In genomic region chr3:43217206-43217605, GRCh38 we compare ENCODE assay signal across 22 cellular contexts.
DNase-seq lines count a peak whose midpoint lies in the region; ATAC-seq and TF ChIP-seq lines count a peak whose summit lies in the region.
"Had no signal": no experiment of that assay in that cellular context is flagged by ENCODE, and none has a peak within 500 bp of the region (broad histone marks: within the 10 kb centered on the region; RNA-seq: fewer than 3 reads in every experiment).

No MANE protein-coding gene starts in this region.

- H3K4me1 Mint-ChIP-seq in activated CD8-positive, alpha-beta T cell treated with anti-CD3 and anti-CD28 coated beads for 36 hours (ENCODE audit: low read depth): peaks cover 46% of the 10 kb centered on the region
- peaks cover 24% of the 10 kb centered on the region for H3K4me1 Mint-ChIP-seq in activated CD8-positive, alpha-beta T cell treated with anti-CD3 and anti-CD28 coated beads, Interleukin-2, amount 10 ng/mL, durations not matched to agents 7 days and 5 days (ENCODE audit: low read depth)
- H3K4me1 Mint-ChIP-seq in CD4-positive, CD25-positive, alpha-beta regulatory T cell: peaks cover 5 to 53% (median 23%) of the 10 kb centered on the region in 4 donors
- H3K4me1 Mint-ChIP-seq in activated naive CD8-positive, alpha-beta T cell treated with anti-CD3 and anti-CD28 coated beads, Interleukin-2, amount 50 U/mL, for 24 hours: peaks cover 44% of the 10 kb centered on the region

- H4K20me1 ChIP-seq in IMR-90 (ENCODE audit: insufficient read depth, low read length): no peaks in the 10 kb centered on the region

- no peak overlapping the region for H4K5ac ChIP-seq in IMR-90 (ENCODE audit: low read depth, low read length)

- intact Hi-C loops in activated CD8-positive, alpha-beta T cell treated with anti-CD3 and anti-CD28 coated beads for 36 hours (cut with micrococcal nuclease): loop anchor here (5.0 kb wide), 1 partner anchor 160 kb away; no protein-coding TSS in a partner anchor
- intact Hi-C loops in IMR-90 (cut with micrococcal nuclease): no loop called here

- H4K91ac ChIP-seq in IMR-90 (ENCODE audit: insufficient read depth, low read depth, low read length): no peak overlapping the region

- H2AFZ ChIP-seq in IMR-90 (replicated peaks; ENCODE audit: low read length, poor library complexity): peak overlapping the region; percentile 26
- H2AFZ ChIP-seq: GM23248 had no signal

- no peak for TF ChIP-seq RAD21 in IMR-90 (IDR thresholded peaks at IDR 0.05; ENCODE audit: low read length)

- no peaks in the 10 kb centered on the region for H3K79me1 ChIP-seq in IMR-90 (ENCODE audit: low read depth in 1 of 2, low read length in 2 of 2)

- no peak overlapping the region for H3K23ac ChIP-seq in IMR-90 (ENCODE audit: low read depth, low read length)

- no peak overlapping the region for H3K27ac ChIP-seq in CD4-positive, CD25-positive, alpha-beta regulatory T cell (ENCODE audit: insufficient read depth, low read length, poor library complexity, severe bottlenecking)
- H3K27ac ChIP-seq in IMR-90 (ENCODE audit: insufficient read depth, low read length): no peak overlapping the region
- H3K27ac ChIP-seq: GM23248, SJSA1 had no signal

- no TSS peak for BruUV-seq in IMR-90 (replicated peaks; lab: Mats Ljungman, UMichigan)

- H2AK5ac ChIP-seq in IMR-90 (ENCODE audit: low read depth, low read length): peak overlapping the region; percentile 69; the same call in 1 of the 2 replicates

- no peak overlapping the region for H2BK20ac ChIP-seq in IMR-90 (ENCODE audit: low read depth, low read length)

- H3K14ac ChIP-seq in IMR-90 (replicated peaks; ENCODE audit: low read depth, low read length): 0 out of 2 replicates have a peak overlapping the region, but pooled peaks have one; percentile 55

- no peak for TF ChIP-seq CTCF in activated CD8-positive, alpha-beta T cell treated with anti-CD3 and anti-CD28 coated beads for 36 hours (IDR thresholded peaks at IDR 0.05)
- no peak for TF ChIP-seq CTCF in IMR-90 (conservative IDR thresholded peaks at IDR 0.05; ENCODE audit: low read depth, low read length)

- no peak overlapping the region for H3K56ac ChIP-seq in IMR-90 (ENCODE audit: extremely low read depth, insufficient read depth, low read length)

- H3K9ac ChIP-seq in IMR-90 (ENCODE audit: low read depth, low read length): no peak overlapping the region
- H3K9ac ChIP-seq: GM23248 had no signal

- no peak overlapping the region for H2BK15ac ChIP-seq in IMR-90 (ENCODE audit: low read depth, low read length)

- no peak overlapping the region for H3K4me3 Mint-ChIP-seq in activated CD8-positive, alpha-beta T cell treated with anti-CD3 and anti-CD28 coated beads for 36 hours
- H3K4me3 Mint-ChIP-seq in activated CD8-positive, alpha-beta T cell treated with anti-CD3 and anti-CD28 coated beads, Interleukin-2, amount 10 ng/mL, durations not matched to agents 7 days and 5 days: no peak overlapping the region
- peak overlapping the region in 3 of 4 donors; percentile 17 to 36 (median 23) for H3K4me3 Mint-ChIP-seq in CD4-positive, CD25-positive, alpha-beta regulatory T cell
- no peak overlapping the region for H3K4me3 Mint-ChIP-seq in activated naive CD8-positive, alpha-beta T cell treated with anti-CD3 and anti-CD28 coated beads, Interleukin-2, amount 50 U/mL, for 24 hours
- H3K4me3 Mint-ChIP-seq: CD14-positive monocyte had no signal

- no peak for DNase-seq in activated CD8-positive, alpha-beta T cell treated with anti-CD3 and anti-CD28 coated beads for 36 hours
- no peak for DNase-seq in activated CD8-positive, alpha-beta T cell treated with anti-CD3 and anti-CD28 coated beads, Interleukin-2, amount 10 ng/mL, durations not matched to agents 7 days and 5 days
- DNase-seq in CD4-positive, CD25-positive, alpha-beta regulatory T cell: no peak
- DNase-seq in IMR-90 (no peak), DMS114 treated with DMSO at 0.1 percent for 48 hours (lab: John Stamatoyannopoulos, UW; ENCODE audit: unreplicated experiment) (no peak)
- no peak for DNase-seq in activated naive CD8-positive, alpha-beta T cell treated with anti-CD3 and anti-CD28 coated beads, Interleukin-2, amount 50 U/mL, for 24 hours
- DNase-seq: 8988T, DMS79 treated with DMSO at 0.1 percent for 48 hours, MM.1S, NCI-H1092 treated with DMSO at 0.1 percent for 48 hours, NCI-H146, NCI-H2029 treated with DMSO at 0.1 percent for 48 hours, NCI-H2171, NCI-H446, NCI-H526 treated with DMSO at 0.1 percent for 48 hours had no signal

- no peaks in the 10 kb centered on the region for H3K36me3 ChIP-seq in CD4-positive, CD25-positive, alpha-beta regulatory T cell (ENCODE audit: control insufficient read depth, insufficient read depth, low read length)
- no peaks in the 10 kb centered on the region for H3K36me3 ChIP-seq in IMR-90 (ENCODE audit: control insufficient read depth, insufficient read depth, low read length)
- H3K36me3 ChIP-seq: HAP-1, SJSA1 had no signal

- no peak overlapping the region for H3K4me3 ChIP-seq in CD4-positive, CD25-positive, alpha-beta regulatory T cell (ENCODE audit: low read depth, low read length)
- H3K4me3 ChIP-seq in IMR-90 (ENCODE audit: insufficient read depth, low read depth, low read length): no peak overlapping the region
- H3K4me3 ChIP-seq: GM23248, HAP-1, SJSA1 had no signal

- in situ Hi-C loops in IMR-90 (cut with MboI; ENCODE audit: low sequenced_read_pairs): no loop called here

- no peak overlapping the region for H3K4me2 ChIP-seq in IMR-90 (ENCODE audit: low read depth, low read length)

- TF ChIP-seq POLR2A in IMR-90 (IDR thresholded peaks at IDR 0.05; ENCODE audit: low read depth, low read length): no peak

- POLR2A ChIA-PET in activated CD8-positive, alpha-beta T cell treated with anti-CD3 and anti-CD28 coated beads for 36 hours (lab: Charles Lee): interaction anchor here (0.6 kb wide), 1 partner anchor 110 kb away, joined by 3 read pairs; no protein-coding TSS in a partner anchor
- POLR2A ChIA-PET in activated CD8-positive, alpha-beta T cell treated with anti-CD3 and anti-CD28 coated beads, Interleukin-2, amount 10 ng/mL, durations not matched to agents 7 days and 5 days (lab: Charles Lee): no interaction called here
- POLR2A ChIA-PET in IMR-90 (lab: Charles Lee; ENCODE audit: unreplicated experiment): no interaction called here

- peak overlapping the region; percentile 71 for H3K27ac Mint-ChIP-seq in activated CD8-positive, alpha-beta T cell treated with anti-CD3 and anti-CD28 coated beads for 36 hours
- no peak overlapping the region for H3K27ac Mint-ChIP-seq in activated CD8-positive, alpha-beta T cell treated with anti-CD3 and anti-CD28 coated beads, Interleukin-2, amount 10 ng/mL, durations not matched to agents 7 days and 5 days
- peak overlapping the region in 2 of 3 donors; percentile 37 to 71 for H3K27ac Mint-ChIP-seq in CD4-positive, CD25-positive, alpha-beta regulatory T cell
- peak overlapping the region; percentile 48 for H3K27ac Mint-ChIP-seq in activated naive CD8-positive, alpha-beta T cell treated with anti-CD3 and anti-CD28 coated beads, Interleukin-2, amount 50 U/mL, for 24 hours
- H3K27ac Mint-ChIP-seq: CD14-positive monocyte had no signal

- no peak overlapping the region; a peak in 1 of 4 replicates for H4K8ac ChIP-seq in IMR-90 (ENCODE audit: low read depth in 2 of 2, low read length in 2 of 2)

- dilution Hi-C loops in IMR-90 (cut with HindIII; ENCODE audit: low sequenced_read_pairs, unreplicated experiment): no loop called here

- 0 out of 2 replicates have a peak overlapping the region, but pooled peaks have one; percentile 32 for H3K4ac ChIP-seq in IMR-90 (ENCODE audit: low read depth, low read length)

- no peak overlapping the region for H2BK5ac ChIP-seq in IMR-90 (ENCODE audit: low read depth, low read length, poor library complexity, severe bottlenecking)

- no peaks in the 10 kb centered on the region for H3K27me3 ChIP-seq in CD4-positive, CD25-positive, alpha-beta regulatory T cell (ENCODE audit: control insufficient read depth, insufficient read depth, low read length)
- H3K27me3 ChIP-seq in IMR-90 (ENCODE audit: control insufficient read depth, insufficient read depth, low read length): peaks cover 13% of the 10 kb centered on the region
- H3K27me3 ChIP-seq: SJSA1 had no signal

- no peaks in the 10 kb centered on the region for H3K9me1 ChIP-seq in IMR-90 (ENCODE audit: insufficient read depth, low read length)

- H2BK120ac ChIP-seq in IMR-90 (ENCODE audit: low read depth, low read length): peak overlapping the region; percentile 21; the same call in 1 of the 2 replicates

- 80% methylated on average over 1 of the region's 3 CpGs; no CpG with 5 or more reads in 1 of the 2 experiments for WGBS in IMR-90 (ENCODE audit: extremely low coverage in 2 of 2, insufficient read length in 1 of 2), 2 experiments

- CTCF ChIA-PET in activated CD8-positive, alpha-beta T cell treated with anti-CD3 and anti-CD28 coated beads for 36 hours (lab: Charles Lee): interaction anchor here (0.9 to 1.1 kb wide), 2 partner anchors 43 to 79 kb away, joined by 3 read pairs; no protein-coding TSS in a partner anchor
- CTCF ChIA-PET in activated CD8-positive, alpha-beta T cell treated with anti-CD3 and anti-CD28 coated beads, Interleukin-2, amount 10 ng/mL, durations not matched to agents 7 days and 5 days (lab: Charles Lee): interaction anchor here (1.3 to 1.8 kb wide), 2 partner anchors 60 to 161 kb away, joined by 3 to 7 read pairs; no protein-coding TSS in a partner anchor
- CTCF ChIA-PET in IMR-90 (lab: Yijun Ruan, JAX): no interaction called here

- H3K9me3 Mint-ChIP-seq in activated CD8-positive, alpha-beta T cell treated with anti-CD3 and anti-CD28 coated beads for 36 hours: no peaks in the 10 kb centered on the region
- H3K9me3 Mint-ChIP-seq in activated CD8-positive, alpha-beta T cell treated with anti-CD3 and anti-CD28 coated beads, Interleukin-2, amount 10 ng/mL, durations not matched to agents 7 days and 5 days (ENCODE audit: insufficient read depth): no peaks in the 10 kb centered on the region
- H3K9me3 Mint-ChIP-seq in CD4-positive, CD25-positive, alpha-beta regulatory T cell: no peaks in the 10 kb centered on the region
- H3K9me3 Mint-ChIP-seq in activated naive CD8-positive, alpha-beta T cell treated with anti-CD3 and anti-CD28 coated beads, Interleukin-2, amount 50 U/mL, for 24 hours: no peaks in the 10 kb centered on the region
- H3K9me3 Mint-ChIP-seq: CD14-positive monocyte had no signal

- H3K9me3 ChIP-seq in CD4-positive, CD25-positive, alpha-beta regulatory T cell (ENCODE audit: control insufficient read depth in 2 of 2, low read length in 2 of 2): no peaks in the 10 kb centered on the region
- no peaks in the 10 kb centered on the region for H3K9me3 ChIP-seq in IMR-90 (ENCODE audit: control insufficient read depth, insufficient read depth, low read length)
- H3K9me3 ChIP-seq: HAP-1, SJSA1 had no signal

- H3K4me1 ChIP-seq in CD4-positive, CD25-positive, alpha-beta regulatory T cell (ENCODE audit: control insufficient read depth, insufficient read depth, low read length, poor library complexity, severe bottlenecking): peaks cover 3% of the 10 kb centered on the region
- H3K4me1 ChIP-seq in IMR-90 (ENCODE audit: control insufficient read depth, insufficient read depth, low read length): no peaks in the 10 kb centered on the region; the same call in 1 of the 2 replicates
- H3K4me1 ChIP-seq: HAP-1, SJSA1 had no signal

- H3K27me3 Mint-ChIP-seq in activated CD8-positive, alpha-beta T cell treated with anti-CD3 and anti-CD28 coated beads for 36 hours: no peaks in the 10 kb centered on the region
- H3K27me3 Mint-ChIP-seq in activated CD8-positive, alpha-beta T cell treated with anti-CD3 and anti-CD28 coated beads, Interleukin-2, amount 10 ng/mL, durations not matched to agents 7 days and 5 days (ENCODE audit: low read depth): no peaks in the 10 kb centered on the region
- H3K27me3 Mint-ChIP-seq in CD4-positive, CD25-positive, alpha-beta regulatory T cell: peaks cover 17% of the 10 kb centered on the region
- H3K27me3 Mint-ChIP-seq in activated naive CD8-positive, alpha-beta T cell treated with anti-CD3 and anti-CD28 coated beads, Interleukin-2, amount 50 U/mL, for 24 hours: no peaks in the 10 kb centered on the region

- no peak overlapping the region for H3K18ac ChIP-seq in IMR-90 (ENCODE audit: low read depth, low read length)

- ATAC-seq in activated CD8-positive, alpha-beta T cell treated with anti-CD3 and anti-CD28 coated beads for 36 hours: no peak
- ATAC-seq in activated CD8-positive, alpha-beta T cell treated with anti-CD3 and anti-CD28 coated beads, Interleukin-2, amount 10 ng/mL, durations not matched to agents 7 days and 5 days: no peak
- peak in 1 of 2 donors; percentile 22 for ATAC-seq in CD4-positive, CD25-positive, alpha-beta regulatory T cell (ENCODE audit: low read depth in 2 of 2)
- ATAC-seq in IMR-90 (ENCODE audit: low read depth) (no peak), GM19328 (IDR thresholded peaks at IDR 0.05; ENCODE audit: unreplicated experiment) (no peak), HG02870 (IDR thresholded peaks at IDR 0.05; ENCODE audit: unreplicated experiment) (no peak)
- ATAC-seq in activated naive CD8-positive, alpha-beta T cell treated with anti-CD3 and anti-CD28 coated beads, Interleukin-2, amount 50 U/mL, for 24 hours: no peak
- ATAC-seq: Panc1 had no signal

- H3K36me3 Mint-ChIP-seq in activated CD8-positive, alpha-beta T cell treated with anti-CD3 and anti-CD28 coated beads for 36 hours (ENCODE audit: low read depth): no peaks in the 10 kb centered on the region
- H3K36me3 Mint-ChIP-seq in activated CD8-positive, alpha-beta T cell treated with anti-CD3 and anti-CD28 coated beads, Interleukin-2, amount 10 ng/mL, durations not matched to agents 7 days and 5 days (ENCODE audit: low read depth): peaks cover 2% of the 10 kb centered on the region
- H3K36me3 Mint-ChIP-seq in CD4-positive, CD25-positive, alpha-beta regulatory T cell: peaks cover 4% of the 10 kb centered on the region
- H3K36me3 Mint-ChIP-seq in activated naive CD8-positive, alpha-beta T cell treated with anti-CD3 and anti-CD28 coated beads, Interleukin-2, amount 50 U/mL, for 24 hours (ENCODE audit: low read depth): no peaks in the 10 kb centered on the region
- H3K36me3 Mint-ChIP-seq: CD14-positive monocyte had no signal

- H2AK9ac ChIP-seq in IMR-90 (replicated peaks; ENCODE audit: low read depth, low read length, poor library complexity): no peak overlapping the region

Comparison
In these comparisons a context has a peak if more than half of its experiments do, and no peak if none do; other contexts are left out.
1. H3K4me3 Mint-ChIP-seq: peak in CD4-positive, CD25-positive, alpha-beta regulatory T cell (3 of 4); none in activated CD8-positive, alpha-beta T cell treated with anti-CD3 and anti-CD28 coated beads for 36 hours (single experiment), activated CD8-positive, alpha-beta T cell treated with anti-CD3 and anti-CD28 coated beads, Interleukin-2, amount 10 ng/mL, durations not matched to agents 7 days and 5 days (single experiment) and activated naive CD8-positive, alpha-beta T cell treated with anti-CD3 and anti-CD28 coated beads, Interleukin-2, amount 50 U/mL, for 24 hours (single experiment).